Comparison of ENCODE assay signal across 1 cellular context in genomic region chr10:43403911-43404674, GRCh38.
TF ChIP-seq lines count a peak whose summit lies in the region.

No MANE protein-coding gene starts in this region.

TF ChIP-seq in GM23338, 12 proteins besides CTCF, POLR2A, EP300 and RAD21 (continued from another document):
- TF ChIP-seq ZNF462 (CRISPR knock-in tag; IDR thresholded peaks at IDR 0.05) (no peak), STAT1 (IDR thresholded peaks at IDR 0.05; ENCODE audit: unreplicated experiment) (no peak), CREB1 (CRISPR knock-in tag; IDR thresholded peaks at IDR 0.05; ENCODE audit: low read depth) (no peak), JUNB (IDR thresholded peaks at IDR 0.05; ENCODE audit: unreplicated experiment) (no peak)
